7 cellular contexts compared by ENCODE assay signal in genomic region chr9:32524558-32525461, GRCh38. TPM values are rescaled to one million over a fixed set of nuclear protein-coding genes. Genes with fewer than 3 reads are reported as not detected.
DNase-seq lines count a peak whose midpoint lies in the region; ATAC-seq, FAIRE-seq and TF ChIP-seq lines count a peak whose summit lies in the region.

No MANE protein-coding gene starts in this region.

- H3K4me2 ChIP-seq in skeletal muscle satellite cell (ENCODE audit: low read length) = peak overlapping the region; percentile 88

- H3K36me3 ChIP-seq in left ventricle myocardium inferior = no peaks in the 10 kb centered on the region
- no peaks in the 10 kb centered on the region for H3K36me3 ChIP-seq in skeletal muscle satellite cell (ENCODE audit: insufficient read depth, low read length)

- H3K9ac ChIP-seq in skeletal muscle satellite cell (ENCODE audit: low read depth, low read length) = peak overlapping the region; percentile 79

- peak; percentile 21 for FAIRE-seq in GM19239 (lab: Jason Lieb, UNC)

- H3K4me3 ChIP-seq in left ventricle myocardium inferior (peak overlapping the region; percentile 76), skeletal muscle satellite cell (ENCODE audit: low read length) (peak overlapping the region; percentile 82)

- H3K4me1 Mint-ChIP-seq in activated T-cell treated with anti-CD3 and anti-CD28 coated beads, Interleukin-2, amount 50 U/mL, for 72 hours (ENCODE audit: low read depth) = peaks cover 47% of the 10 kb centered on the region

- peak overlapping the region; percentile 88 for H3K27ac ChIP-seq in left ventricle myocardium inferior (replicated peaks)

- H3K4me3 Mint-ChIP-seq in activated T-cell treated with anti-CD3 and anti-CD28 coated beads, Interleukin-2, amount 50 U/mL, for 72 hours = peak overlapping the region; percentile 85 to 98

- H3K4me1 ChIP-seq in left ventricle myocardium inferior (peaks cover 43% of the 10 kb centered on the region), skeletal muscle satellite cell (ENCODE audit: control insufficient read depth, insufficient read depth, low read length) (peaks cover 15% of the 10 kb centered on the region)

- peaks cover 8 to 14% of the 10 kb centered on the region in 2 donors for H3K36me3 Mint-ChIP-seq in activated T-cell treated with anti-CD3 and anti-CD28 coated beads, Interleukin-2, amount 50 U/mL, for 72 hours (ENCODE audit: insufficient read depth in 2 of 2)

- DNase-seq in GM19239 (ENCODE audit: insufficient read length, low spot score) (no peak), KBM-7 (peak; percentile 8), left ventricle myocardium inferior (no peak), MV-4-11 (lab: John Stamatoyannopoulos, UW) (no peak)
- DNase-seq in activated T-cell treated with anti-CD3 and anti-CD28 coated beads, Interleukin-2, amount 50 U/mL, for 72 hours = peak; percentile 18 to 21

- TF ChIP-seq CTCF in left ventricle myocardium inferior (IDR thresholded peaks at IDR 0.05; ENCODE audit: borderline replicate concordance) = no peak

- intact Hi-C loops in left ventricle myocardium inferior (cut with micrococcal nuclease) = no loop called here

- H3K27ac Mint-ChIP-seq in activated T-cell treated with anti-CD3 and anti-CD28 coated beads, Interleukin-2, amount 50 U/mL, for 72 hours = peak overlapping the region; percentile 94

- H3K9me3 Mint-ChIP-seq in activated T-cell treated with anti-CD3 and anti-CD28 coated beads, Interleukin-2, amount 50 U/mL, for 72 hours = peaks cover 2 to 7% of the 10 kb centered on the region in 2 donors

- H3K9me3 ChIP-seq in left ventricle myocardium inferior (replicated peaks) (no peaks in the 10 kb centered on the region), skeletal muscle satellite cell (replicated peaks; ENCODE audit: low read length) (no peaks in the 10 kb centered on the region)

- H3K27me3 ChIP-seq in left ventricle myocardium inferior (ENCODE audit: low read depth) (no peaks in the 10 kb centered on the region), skeletal muscle satellite cell (ENCODE audit: control insufficient read depth, insufficient read depth, low read length) (no peaks in the 10 kb centered on the region)

- ATAC-seq in activated T-cell treated with anti-CD3 and anti-CD28 coated beads, Interleukin-2, amount 50 U/mL, for 72 hours (replicated peaks in 1 of 2) = peak; percentile 49 to 50
- no peak for ATAC-seq in HG03565 (IDR thresholded peaks at IDR 0.05; ENCODE audit: unreplicated experiment)

- H3K27me3 Mint-ChIP-seq in activated T-cell treated with anti-CD3 and anti-CD28 coated beads, Interleukin-2, amount 50 U/mL, for 72 hours (ENCODE audit: low read depth) = no peaks in the 10 kb centered on the region

- in situ Hi-C loops in KBM-7 (cut with MboI; ENCODE audit: low pct_unique_long_range_greater_than_20kb, low sequenced_read_pairs) = no loop called here

RNA-seq across cellular contexts. Expression of gene RIGI, which starts 1.2 kb away (rescaled TPM):
- 1 to 10 TPM; 7.9 to 8.6 TPM for total RNA-seq in activated T-cell treated with anti-CD3 and anti-CD28 coated beads, Interleukin-2, amount 50 U/mL, for 72 hours
- total RNA-seq in left ventricle myocardium inferior = 3.8 TPM
- total RNA-seq in skeletal muscle satellite cell (2012; rRNA removed) = 7.2 and 8.4 TPM in 2 replicates

RNA-seq across cellular contexts. Expression of gene SMIM27, which starts 27.3 kb away (rescaled TPM):
- total RNA-seq in activated T-cell treated with anti-CD3 and anti-CD28 coated beads, Interleukin-2, amount 50 U/mL, for 72 hours = 10 to 100 TPM; 54.4 to 63.5 TPM
- 17.3 TPM for total RNA-seq in left ventricle myocardium inferior
- 2.0 and 3.5 TPM in 2 replicates for total RNA-seq in skeletal muscle satellite cell (2012; rRNA removed)

RNA-seq across cellular contexts. Expression of gene TOPORS, which starts 27.6 kb away (rescaled TPM):
- total RNA-seq in activated T-cell treated with anti-CD3 and anti-CD28 coated beads, Interleukin-2, amount 50 U/mL, for 72 hours = 10 to 100 TPM; 12.8 to 13.8 TPM
- total RNA-seq in left ventricle myocardium inferior = 8.4 TPM
- 24.9 and 25.1 TPM in 2 replicates for total RNA-seq in skeletal muscle satellite cell (2012; rRNA removed)

RNA-seq across cellular contexts. Expression of gene NDUFB6, which starts 48.1 kb away (rescaled TPM):
- 10 to 100 TPM; 29.2 to 31.7 TPM for total RNA-seq in activated T-cell treated with anti-CD3 and anti-CD28 coated beads, Interleukin-2, amount 50 U/mL, for 72 hours
- total RNA-seq in left ventricle myocardium inferior = 174 TPM
- total RNA-seq in skeletal muscle satellite cell (2012; rRNA removed) = 46.5 and 52.2 TPM in 2 replicates

Comparison
In these comparisons a context has a peak if more than half of its experiments do, and no peak if none do; other contexts are left out.
1. DNase-seq: peak in KBM-7 (single experiment) and activated T-cell treated with anti-CD3 and anti-CD28 coated beads, Interleukin-2, amount 50 U/mL, for 72 hours (2 of 2); none in GM19239 (single experiment), left ventricle myocardium inferior (single experiment) and MV-4-11 (single experiment).